25 cellular contexts compared by ENCODE assay signal in the genomic region with DNA sequence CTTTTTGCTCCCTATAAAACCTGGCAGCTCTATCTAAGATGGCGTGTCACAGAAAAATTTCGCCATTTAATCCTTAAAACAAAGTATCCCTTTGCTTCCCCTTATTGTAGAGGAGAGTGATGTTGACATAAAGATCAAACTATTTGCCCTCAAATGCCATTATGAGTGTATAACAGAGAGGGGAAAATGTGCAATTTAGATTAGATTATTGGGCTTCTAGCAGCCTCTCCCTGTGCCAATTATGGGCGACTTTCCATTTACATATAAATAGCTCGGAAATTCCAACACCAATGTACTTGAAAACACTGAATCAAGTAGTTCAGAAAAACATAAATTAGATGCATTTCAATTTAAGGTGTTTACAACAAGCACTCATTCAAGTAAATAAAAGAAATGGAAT.
DNase-seq lines count a peak whose midpoint lies in the region; ATAC-seq, FAIRE-seq and TF ChIP-seq lines count a peak whose summit lies in the region.
"Had no signal": no experiment of that assay in that cellular context is flagged by ENCODE, and none has a peak within 500 bp of the region (broad histone marks: within the 10 kb centered on the region; RNA-seq: fewer than 3 reads in every experiment).

No MANE protein-coding gene starts in this region.

- no peak overlapping the region for H4K8ac ChIP-seq in H1 (ENCODE audit: extremely low read depth, insufficient read depth, low read length)

- no peak for DNase-seq in activated CD4-positive, alpha-beta T cell treated with anti-CD3 and anti-CD28 coated beads, Interleukin-2, amount 10 ng/mL, durations not matched to agents 24 days and 14 days
- DNase-seq in activated CD4-positive, alpha-beta T cell treated with anti-CD3 and anti-CD28 coated beads, Interleukin-2, amount 50 U/mL, for 48 hours: no peak
- DNase-seq in DMS53 (lab: John Stamatoyannopoulos, UW) (peak; percentile 67), T-helper 17 cell (no peak), H1 (ENCODE audit: low read depth in 1 of 2, low spot score in 2 of 2) (no peak)
- DNase-seq: activated naive CD4-positive, alpha-beta T cell treated with Interleukin-2 at 50 U/mL for 16 hours; body of pancreas; effector memory CD8-positive, alpha-beta T cell; esophagus squamous epithelium; Karpas-422; kidney glomerular epithelial cell; mammary epithelial cell; NCI-H2029; NCI-H446; NK-92 treated with Interleukin-12 subunit alpha and Interleukin-12 subunit beta, amount 100 ng/mL, for 24 hours; Peyer's patch; right cardiac atrium; SJCRH30; stimulated activated CD8-positive, alpha-beta memory T cell treated with anti-CD3 and anti-CD28 coated beads, Interleukin-4, amount 100 ng/mL, for 48 hours; uterus had no signal

- H3K4me2 ChIP-seq in H1 (ENCODE audit: insufficient read depth in 1 of 2, low read depth in 2 of 2, low read length in 2 of 2): peak overlapping the region in 1 of 2 experiments; percentile 39; a peak in 1 of 4 replicates

- H4K91ac ChIP-seq in H1 (replicated peaks; ENCODE audit: insufficient read length, low read length): no peak overlapping the region

- H3K4me3 Mint-ChIP-seq in activated CD4-positive, alpha-beta T cell treated with anti-CD3 and anti-CD28 coated beads, Interleukin-2, amount 10 ng/mL, durations not matched to agents 24 days and 14 days: peak overlapping the region; percentile 40
- peak overlapping the region; percentile 79 for H3K4me3 Mint-ChIP-seq in T-helper 17 cell

- FAIRE-seq in H1 (lab: Jason Lieb, UNC): no peak
- FAIRE-seq: D721Med, G401.6 had no signal

- H3K9ac ChIP-seq in H1 (replicated peaks in 1 of 4; ENCODE audit: extremely low read depth in 1 of 4, low read depth in 3 of 4, low read length in 3 of 4): no peak overlapping the region

- TF ChIP-seq CTCF in H1 (IDR thresholded peaks at IDR 0.05; ENCODE audit: control extremely low read depth in 1 of 3, insufficient read depth in 1 of 3, low read depth in 1 of 3, low read length in 3 of 3): no peak

- TF ChIP-seq EP300 in H1 (IDR thresholded peaks at IDR 0.05; ENCODE audit: borderline replicate concordance in 1 of 2, low read depth in 2 of 2, low read length in 2 of 2): no peak

- H2AFZ ChIP-seq in H1 (ENCODE audit: low read length): no peak overlapping the region

- no peak overlapping the region for H2AK5ac ChIP-seq in H1 (ENCODE audit: low read depth, low read length)

- H3K18ac ChIP-seq in H1 (ENCODE audit: extremely low read depth, low read length): no peak overlapping the region

- no peaks in the 10 kb centered on the region for H3K9me3 ChIP-seq in T-helper 17 cell (ENCODE audit: control insufficient read depth, low read length, poor library complexity, severe bottlenecking)
- no peaks in the 10 kb centered on the region for H3K9me3 ChIP-seq in H1 (ENCODE audit: insufficient read depth in 2 of 2, low read depth in 1 of 2, low read length in 1 of 2)
- H3K9me3 ChIP-seq: body of pancreas, esophagus squamous epithelium, Peyer's patch, SJCRH30, uterus had no signal

- no peak overlapping the region for H3K14ac ChIP-seq in H1 (ENCODE audit: insufficient read length)

- H4K20me1 ChIP-seq in H1 (replicated peaks in 1 of 2; ENCODE audit: control insufficient read depth in 1 of 2, insufficient read depth in 2 of 2, low read length in 2 of 2): no peaks in the 10 kb centered on the region

- POLR2A ChIA-PET in H1 (lab: Charles Lee; ENCODE audit: partially characterized antibody): no interaction called here

- no peak for TF ChIP-seq RAD21 in H1 (IDR thresholded peaks at IDR 0.05 in 1 of 2, conservative IDR thresholded peaks at IDR 0.05 in 1 of 2; ENCODE audit: low read depth in 2 of 2, low read length in 2 of 2)

- no peak overlapping the region for H2BK15ac ChIP-seq in H1 (ENCODE audit: low read length)

- H3K4ac ChIP-seq in H1 (replicated peaks; ENCODE audit: insufficient read length, low read depth, low read length): no peak overlapping the region

- CTCF ChIA-PET in H1 (lab: Charles Lee; ENCODE audit: partially characterized antibody): no interaction called here

- H3K23ac ChIP-seq in H1 (ENCODE audit: insufficient read length): no peak overlapping the region

- no peak overlapping the region for H3K27ac ChIP-seq in H1 (ENCODE audit: low read depth, low read length)
- H3K27ac ChIP-seq: body of pancreas, esophagus squamous epithelium, Peyer's patch, SJCRH30, uterus had no signal

- no peak overlapping the region for H3K56ac ChIP-seq in H1 (replicated peaks; ENCODE audit: insufficient read length, low read depth, low read length)

- H3K4me1 Mint-ChIP-seq in activated CD4-positive, alpha-beta T cell treated with anti-CD3 and anti-CD28 coated beads, Interleukin-2, amount 10 ng/mL, durations not matched to agents 24 days and 14 days: peaks cover 73% of the 10 kb centered on the region
- H3K4me1 Mint-ChIP-seq in T-helper 17 cell: peaks cover 49% of the 10 kb centered on the region

- no peak overlapping the region for H2BK20ac ChIP-seq in H1 (ENCODE audit: low read length)

- H3K27me3 Mint-ChIP-seq in activated CD4-positive, alpha-beta T cell treated with anti-CD3 and anti-CD28 coated beads, Interleukin-2, amount 10 ng/mL, durations not matched to agents 24 days and 14 days: no peaks in the 10 kb centered on the region
- H3K27me3 Mint-ChIP-seq in T-helper 17 cell: no peaks in the 10 kb centered on the region
- H3K27me3 Mint-ChIP-seq: effector memory CD8-positive, alpha-beta T cell had no signal

- 54% methylated on average over 4 of the region's 4 CpGs; no CpG with 5 or more reads in 1 of the 2 experiments for WGBS in H1 (ENCODE audit: extremely low coverage in 1 of 2, insufficient coverage in 1 of 2, insufficient read length in 1 of 2, insufficient replicate concordance in 2 of 2, low coverage in 1 of 2, low lambda C conversion rate in 2 of 2, missing lambda C conversion rate in 1 of 2), 2 experiments

- H2BK5ac ChIP-seq in H1 (ENCODE audit: low read depth, low read length): no peak overlapping the region

- peak overlapping the region; percentile 52 for H4K5ac ChIP-seq in H1 (ENCODE audit: insufficient read length, low read depth, low read length)

- peaks cover 20% of the 10 kb centered on the region for H3K36me3 Mint-ChIP-seq in activated CD4-positive, alpha-beta T cell treated with anti-CD3 and anti-CD28 coated beads, Interleukin-2, amount 10 ng/mL, durations not matched to agents 24 days and 14 days (ENCODE audit: low read depth)
- peaks cover 3% of the 10 kb centered on the region for H3K36me3 Mint-ChIP-seq in T-helper 17 cell (ENCODE audit: low read depth)

- intact Hi-C loops in activated CD4-positive, alpha-beta T cell treated with anti-CD3 and anti-CD28 coated beads, Interleukin-2, amount 10 ng/mL, durations not matched to agents 24 days and 14 days (cut with micrococcal nuclease): loop anchor here (5.0 kb wide), 3 partner anchors 111 to 206 kb away; no protein-coding TSS in a partner anchor

- TF ChIP-seq POLR2A in H1 (IDR thresholded peaks at IDR 0.05; ENCODE audit: control extremely low read depth in 1 of 2, low read depth in 2 of 2, low read length in 2 of 2): no peak
- no peak for TF ChIP-seq POLR2A in GM18505 (IDR thresholded peaks at IDR 0.05; ENCODE audit: borderline replicate concordance, extremely low read depth, insufficient read depth, insufficient read length)

- peaks cover 8% of the 10 kb centered on the region for H3K9me3 Mint-ChIP-seq in activated CD4-positive, alpha-beta T cell treated with anti-CD3 and anti-CD28 coated beads, Interleukin-2, amount 10 ng/mL, durations not matched to agents 24 days and 14 days
- H3K9me3 Mint-ChIP-seq: effector memory CD8-positive, alpha-beta T cell had no signal

- no peaks in the 10 kb centered on the region for H3K27me3 ChIP-seq in H1 (replicated peaks in 1 of 4; ENCODE audit: control insufficient read depth in 3 of 4, extremely low read depth in 1 of 4, insufficient read depth in 3 of 4, low read length in 3 of 4)
- H3K27me3 ChIP-seq: body of pancreas, esophagus squamous epithelium, Peyer's patch, SJCRH30, uterus had no signal

- no peak overlapping the region for H2BK12ac ChIP-seq in H1 (ENCODE audit: low read depth, low read length)

- H3K36me3 ChIP-seq in H1 (ENCODE audit: control insufficient read depth in 2 of 4, insufficient read depth in 4 of 4, low read length in 3 of 4): no peaks in the 10 kb centered on the region
- H3K36me3 ChIP-seq: esophagus squamous epithelium, Peyer's patch, SJCRH30, uterus had no signal

- no peak overlapping the region for H2BK120ac ChIP-seq in H1 (replicated peaks; ENCODE audit: low read depth, low read length)

- no peak overlapping the region for H3K4me3 ChIP-seq in H1 (ENCODE audit: extremely low read depth in 1 of 4, insufficient read depth in 2 of 4, low read depth in 3 of 4, low read length in 4 of 4)
- H3K4me3 ChIP-seq: body of pancreas, esophagus squamous epithelium, Peyer's patch, SJCRH30, uterus had no signal

- peaks cover 0 to 9% (median 3%) of the 10 kb centered on the region in 4 experiments; a peak in 5 of 7 replicates for H3K4me1 ChIP-seq in H1 (replicated peaks in 1 of 4; ENCODE audit: control insufficient read depth in 3 of 4, insufficient read depth in 4 of 4, low read length in 3 of 4)
- H3K4me1 ChIP-seq: body of pancreas, uterus had no signal

- no peaks in the 10 kb centered on the region for H3K23me2 ChIP-seq in H1 (ENCODE audit: low read depth, low read length)

- H3K27ac Mint-ChIP-seq in activated CD4-positive, alpha-beta T cell treated with anti-CD3 and anti-CD28 coated beads, Interleukin-2, amount 10 ng/mL, durations not matched to agents 24 days and 14 days: peak overlapping the region; percentile 74
- peak overlapping the region; percentile 90 for H3K27ac Mint-ChIP-seq in T-helper 17 cell

- no peak for ATAC-seq in T-helper 17 cell
- no peak for ATAC-seq in HG02870 (IDR thresholded peaks at IDR 0.05; ENCODE audit: unreplicated experiment)
- ATAC-seq in GM18505 (IDR thresholded peaks at IDR 0.05; ENCODE audit: unreplicated experiment): no peak
- no peak for ATAC-seq in HG02610 (IDR thresholded peaks at IDR 0.05; ENCODE audit: unreplicated experiment)
- ATAC-seq: body of pancreas; effector memory CD8-positive, alpha-beta T cell; right cardiac atrium had no signal

- H3K79me1 ChIP-seq in H1 (ENCODE audit: low read depth, low read length): no peaks in the 10 kb centered on the region

- no peaks in the 10 kb centered on the region for H3K79me2 ChIP-seq in H1 (ENCODE audit: control insufficient read depth in 1 of 2, insufficient read depth in 2 of 2, low read length in 2 of 2)

TF ChIP-seq in H1, 55 proteins besides CTCF, POLR2A, EP300 and RAD21 (continues in another document):
- no peak for TF ChIP-seq FOSL1 (IDR thresholded peaks at IDR 0.05; ENCODE audit: insufficient read depth, low read depth, low read length)
- no peak for TF ChIP-seq RXRA (IDR thresholded peaks at IDR 0.05; ENCODE audit: insufficient read depth, low read depth, low read length)
- TF ChIP-seq KDM1A (IDR thresholded peaks at IDR 0.05; ENCODE audit: borderline replicate concordance, low read length): no peak
- TF ChIP-seq SIN3A (conservative IDR thresholded peaks at IDR 0.05 in 1 of 2, IDR thresholded peaks at IDR 0.05 in 1 of 2; ENCODE audit: low read depth in 1 of 2, low read length in 2 of 2): no peak
- no peak for TF ChIP-seq RBBP5 (IDR thresholded peaks at IDR 0.05; ENCODE audit: borderline replicate concordance, low read depth, low read length)
- no peak for TF ChIP-seq CHD2 (IDR thresholded peaks at IDR 0.05; ENCODE audit: low read length)
- no peak for TF ChIP-seq RNF2 (IDR thresholded peaks at IDR 0.05; ENCODE audit: borderline replicate concordance, low read depth, low read length, missing control alignments, poor library complexity, severe bottlenecking)
